ENCODE assay signal across 9 cellular contexts in the genomic region with DNA sequence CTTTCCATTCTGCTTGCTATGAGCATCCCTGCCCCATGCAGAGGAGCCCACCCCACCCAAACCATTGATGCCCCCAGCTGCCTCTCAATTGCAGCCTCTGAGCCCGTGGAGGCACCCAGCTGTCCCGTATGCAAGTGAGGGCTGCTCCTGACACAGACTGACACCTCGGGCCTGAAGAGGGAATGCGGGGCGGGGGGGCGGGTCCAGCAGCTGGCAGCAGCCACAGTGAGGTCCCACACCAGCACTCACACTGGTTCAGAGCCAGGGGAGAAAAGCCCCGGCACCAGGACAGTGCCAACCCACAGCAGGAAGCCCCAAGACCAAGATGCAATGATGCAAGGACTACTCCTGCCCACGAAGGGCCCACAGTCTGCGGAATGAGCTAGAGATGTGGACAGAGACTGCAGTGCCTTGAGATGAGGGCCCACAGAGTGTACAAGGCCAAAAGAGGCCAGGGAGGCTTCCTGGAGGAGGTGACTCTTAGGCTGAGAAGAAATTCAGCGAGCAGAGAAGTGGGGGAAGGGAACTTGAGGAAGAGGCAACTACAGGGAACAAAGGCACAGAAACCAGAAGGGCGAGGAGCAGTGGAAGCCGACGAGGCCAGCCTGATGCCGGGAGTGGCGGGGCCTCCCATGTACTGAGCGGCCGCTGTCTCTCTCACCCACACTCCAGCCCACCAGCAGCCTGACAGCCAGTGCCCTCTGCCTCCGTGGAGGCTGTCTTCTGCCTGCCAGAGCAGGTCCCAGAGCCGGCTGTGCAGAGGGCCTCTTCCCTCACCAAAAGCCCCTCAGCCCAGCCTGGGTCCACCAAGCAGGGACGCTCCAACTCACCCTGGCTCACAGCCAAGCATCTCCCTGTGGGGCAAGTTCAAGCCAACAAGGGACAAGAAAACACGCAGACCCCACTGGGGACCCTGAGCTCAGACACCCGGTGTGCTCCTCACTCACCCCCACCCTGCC. TPM values are rescaled to one million over a fixed set of nuclear protein-coding genes. Genes with fewer than 3 reads are reported as not detected.
A peak's percentile ranks its signal among the peaks of the same experiment; 100 is the strongest.
DNase-seq lines count a peak whose midpoint lies in the region; ATAC-seq and TF ChIP-seq lines count a peak whose summit lies in the region.
"Had no signal": no experiment of that assay in that cellular context is flagged by ENCODE, and none has a peak within 500 bp of the region (broad histone marks: within the 10 kb centered on the region; RNA-seq: fewer than 3 reads in every experiment).

No MANE protein-coding gene starts in this region.

- DNase-seq in NCI-H345 (lab: John Stamatoyannopoulos, UW) (peak; percentile 41), NCI-H345 treated with DMSO at 0.1 percent for 48 hours (lab: John Stamatoyannopoulos, UW; ENCODE audit: unreplicated experiment) (no peak), RWPE1 (ENCODE audit: low spot score) (no peak), esophagus muscularis mucosa (ENCODE audit: extremely low spot score) (no peak), sciatic nerve (ENCODE audit: low spot score) (peak; percentile 76), NCI-H748 treated with DMSO at 0.1 percent for 48 hours (lab: John Stamatoyannopoulos, UW) (no peak)

- TF ChIP-seq CTCF in RWPE1 (conservative IDR thresholded peaks at IDR 0.05; ENCODE audit: low read depth): no peak
- no peak for TF ChIP-seq CTCF in esophagus muscularis mucosa (IDR thresholded peaks at IDR 0.05)

- intact Hi-C loops in esophagus muscularis mucosa (cut with DNase I): loop anchor here (10.0 kb wide), 1 partner anchor 123 kb away; no protein-coding TSS in a partner anchor
- intact Hi-C loops in sciatic nerve (cut with DNase I): no loop called here

- peak overlapping the region; percentile 100 for H3K27ac ChIP-seq in RWPE1
- H3K27ac ChIP-seq in esophagus muscularis mucosa (replicated peaks in 1 of 4): peak overlapping the region; percentile 91 to 97 (median 96)
- H3K27ac ChIP-seq: SK-N-MC had no signal

- CTCF ChIA-PET in RWPE1 (lab: Yijun Ruan, JAX): interaction anchor here (0.6 to 3.2 kb wide), 4 partner anchors 28 to 386 kb away, joined by 3 to 14 read pairs (median 3); no protein-coding TSS in a partner anchor

- WGBS in esophagus muscularis mucosa: 43% methylated on average over 12 of the region's 22 CpGs

- peaks cover 0 to 4% (median 0%) of the 10 kb centered on the region in 4 donors for H3K27me3 ChIP-seq in esophagus muscularis mucosa

- ATAC-seq in sciatic nerve (no peak), HG03342 (IDR thresholded peaks at IDR 0.05; ENCODE audit: unreplicated experiment) (no peak), HG02798 (IDR thresholded peaks at IDR 0.05; ENCODE audit: poor library complexity, unreplicated experiment) (no peak)

- H3K4me1 ChIP-seq in esophagus muscularis mucosa: peaks cover 98 to 100% (median 100%) of the 10 kb centered on the region in 4 donors

- no peak for TF ChIP-seq EP300 in esophagus muscularis mucosa (IDR thresholded peaks at IDR 0.05)

- no peaks in the 10 kb centered on the region for H3K36me3 ChIP-seq in esophagus muscularis mucosa

- H3K4me3 ChIP-seq in esophagus muscularis mucosa: peak overlapping the region; percentile 4 to 24 (median 6)
- H3K4me3 ChIP-seq: SK-N-MC had no signal

- POLR2A ChIA-PET in RWPE1 (lab: Yijun Ruan, JAX; ENCODE audit: low non-redundant PET): interaction anchor here (1.0 to 2.3 kb wide), 2 partner anchors 9 to 27 kb away, joined by 3 to 9 read pairs; partner anchors contain the start of gene EEIG1

- TF ChIP-seq POLR2A in esophagus muscularis mucosa (IDR thresholded peaks at IDR 0.05; ENCODE audit: low read depth): no peak

- H3K9me3 ChIP-seq in esophagus muscularis mucosa: no peaks in the 10 kb centered on the region

RNA-seq across cellular contexts. Expression of gene EEIG1, which starts 9.2 kb away (rescaled TPM):
- 10 to 100 TPM; 12.4 to 29.5 (median 20.0) TPM for total RNA-seq in esophagus muscularis mucosa
- 96.8 TPM for total RNA-seq in sciatic nerve

RNA-seq across cellular contexts. Expression of gene DPM2, which starts 34.0 kb away (rescaled TPM):
- total RNA-seq in esophagus muscularis mucosa (10 to 100 TPM in 1 of 4 donors, 1 to 10 TPM in 3; 6.6 to 13.3 (median 8.5) TPM), sciatic nerve (24.6 TPM)

RNA-seq across cellular contexts. Expression of gene PIP5KL1, which starts 41.1 kb away (rescaled TPM):
- total RNA-seq in esophagus muscularis mucosa (1 to 10 TPM; 1.3 to 2.8 (median 2.2) TPM), sciatic nerve (2.0 TPM)

RNA-seq across cellular contexts. Expression of gene ST6GALNAC4, which starts 54.8 kb away (rescaled TPM):
- total RNA-seq in esophagus muscularis mucosa (10 to 100 TPM; 20.3 to 44.8 (median 35.9) TPM), sciatic nerve (19.6 TPM)

Comparison
In these comparisons a context has a peak if more than half of its experiments do, and no peak if none do; other contexts are left out.
1. DNase-seq: peak in NCI-H345 (single experiment) and sciatic nerve (single experiment); none in NCI-H345 treated with DMSO at 0.1 percent for 48 hours (single experiment), RWPE1 (single experiment), esophagus muscularis mucosa (single experiment) and NCI-H748 treated with DMSO at 0.1 percent for 48 hours (single experiment).